Comparison of ENCODE assay signal across 21 cellular contexts in genomic region chr17:37283414-37283961, GRCh38.
A peak's percentile ranks its signal among the peaks of the same experiment; 100 is the strongest.
DNase-seq lines count a peak whose midpoint lies in the region; ATAC-seq and TF ChIP-seq lines count a peak whose summit lies in the region.
"Had no signal": no experiment of that assay in that cellular context is flagged by ENCODE, and none has a peak within 500 bp of the region (broad histone marks: within the 10 kb centered on the region; RNA-seq: fewer than 3 reads in every experiment).

No MANE protein-coding gene starts in this region.

- no peak overlapping the region; the same call in 1 of the 2 replicates for H3K27ac Mint-ChIP-seq in HFFc6

- H3K4me3 ChIP-seq in astrocyte of the spinal cord (ENCODE audit: low read depth, low read length) (no peak overlapping the region), ovary (no peak overlapping the region)
- H3K4me3 ChIP-seq: BLaER1, K562 had no signal

- DNase-seq in HFFc6, result peak; percentile 13
- DNase-seq in astrocyte of the spinal cord (ENCODE audit: low read depth, low spot score), result peak; percentile 29
- peak; percentile 65 for DNase-seq in iris pigment epithelial cell (ENCODE audit: low read depth)
- no peak for DNase-seq in ovary
- DNase-seq in cardiac septum (ENCODE audit: low spot score), result no peak
- DNase-seq: CD8-positive, alpha-beta memory T cell; DND-41; GDM1; H7; NCI-H1417 treated with DMSO at 0.1 percent for 48 hours; NCI-H1930; NCI-H2171; NCI-H446; NK-92 treated with Interleukin-12 subunit alpha and Interleukin-12 subunit beta, amount 100 ng/mL, for 24 hours; SHP77 treated with DMSO at 0.1 percent for 48 hours had no signal

- H3K9me3 ChIP-seq in ovary, result no peaks in the 10 kb centered on the region
- H3K9me3 ChIP-seq: BLaER1 had no signal

- H3K36me3 Mint-ChIP-seq in HFFc6 (ENCODE audit: low read depth), result peaks cover 18% of the 10 kb centered on the region

- H3K9me3 Mint-ChIP-seq in HFFc6, result no peaks in the 10 kb centered on the region
- H3K9me3 Mint-ChIP-seq: CD8-positive, alpha-beta memory T cell had no signal

- peaks cover 1% of the 10 kb centered on the region; the same call in 1 of the 2 replicates for H3K27me3 Mint-ChIP-seq in HFFc6 (ENCODE audit: insufficient read depth)
- H3K27me3 Mint-ChIP-seq: CD8-positive, alpha-beta memory T cell had no signal

- no peaks in the 10 kb centered on the region for H3K36me3 ChIP-seq in ovary

- H3K27me3 ChIP-seq in ovary, result no peaks in the 10 kb centered on the region
- H3K27me3 ChIP-seq: BLaER1 had no signal

- H3K27ac ChIP-seq in ovary, result no peak overlapping the region
- H3K27ac ChIP-seq: BLaER1, HL-60 had no signal

- TF ChIP-seq CTCF in HFFc6 (IDR thresholded peaks at IDR 0.05), result no peak
- no peak for TF ChIP-seq CTCF in astrocyte of the spinal cord (IDR thresholded peaks at IDR 0.05; ENCODE audit: low read depth, low read length)
- TF ChIP-seq CTCF in ovary (IDR thresholded peaks at IDR 0.05), result no peak

- no peak overlapping the region for H3K4me3 Mint-ChIP-seq in HFFc6
- H3K4me3 Mint-ChIP-seq: CD8-positive, alpha-beta memory T cell had no signal

- no peak for TF ChIP-seq POLR2A in ovary (IDR thresholded peaks at IDR 0.05)

- peaks cover 14% of the 10 kb centered on the region for H3K4me1 Mint-ChIP-seq in HFFc6 (ENCODE audit: low read depth)

- in situ Hi-C loops in astrocyte of the spinal cord (cut with HindIII; ENCODE audit: low sequenced_read_pairs), result no loop called here

- intact Hi-C loops in ovary (cut with DNase I), result no loop called here
- intact Hi-C loops in cardiac septum (cut with DNase I), result no loop called here

- ATAC-seq in GM21576 (IDR thresholded peaks at IDR 0.05; ENCODE audit: unreplicated experiment) (no peak), HG03342 (IDR thresholded peaks at IDR 0.05; ENCODE audit: unreplicated experiment) (no peak)
- ATAC-seq: K562, SK-N-SH treated with all-trans-retinoic acid at 6 μM for 48 hours had no signal

- peaks cover 7% of the 10 kb centered on the region for H3K4me1 ChIP-seq in ovary (ENCODE audit: insufficient read depth)
- H3K4me1 ChIP-seq: BLaER1 had no signal

- no peak for TF ChIP-seq EP300 in ovary (IDR thresholded peaks at IDR 0.05)

Comparison
In these comparisons a context has a peak if more than half of its experiments do, and no peak if none do; other contexts are left out.
1. DNase-seq: peak in HFFc6 (single experiment), astrocyte of the spinal cord (single experiment) and iris pigment epithelial cell (single experiment); none in ovary (0 of 5) and cardiac septum (single experiment).